ENCODE assay signal across 12 cellular contexts in the genomic region with DNA sequence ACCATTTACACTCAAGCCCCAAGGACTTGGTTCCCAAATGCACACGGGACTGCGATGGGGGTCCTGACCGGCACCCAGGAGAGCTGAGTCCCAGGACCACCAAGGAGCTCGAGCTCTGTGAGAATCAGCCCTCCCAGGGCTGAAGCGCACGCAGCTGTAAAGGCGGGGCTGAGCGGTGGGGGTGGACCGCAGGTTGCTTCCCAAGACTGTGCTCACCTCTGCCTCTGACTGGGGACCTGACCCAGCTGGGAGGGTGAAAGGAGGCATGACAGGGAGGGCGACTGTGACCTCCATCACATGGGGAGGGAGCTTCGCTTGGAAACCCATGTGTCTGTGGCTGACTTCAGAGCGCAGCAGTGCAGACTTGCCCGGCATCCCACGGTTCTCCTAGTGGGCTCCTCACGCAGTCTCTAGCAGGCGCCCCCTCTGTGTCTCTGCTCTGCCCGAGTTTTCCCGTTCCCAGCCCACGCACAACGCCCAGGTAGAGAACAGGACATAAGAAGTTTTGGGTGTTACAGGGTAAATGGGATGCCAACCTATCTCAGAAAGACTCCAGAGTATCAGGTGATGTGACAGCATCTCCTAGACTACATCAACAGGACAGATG. TPM values are rescaled to one million over a fixed set of nuclear protein-coding genes. Genes with fewer than 3 reads are reported as not detected.
A peak's percentile ranks its signal among the peaks of the same experiment; 100 is the strongest.
DNase-seq lines count a peak whose midpoint lies in the region; ATAC-seq, FAIRE-seq and TF ChIP-seq lines count a peak whose summit lies in the region.
"Had no signal": no experiment of that assay in that cellular context is flagged by ENCODE, and none has a peak within 500 bp of the region (broad histone marks: within the 10 kb centered on the region; RNA-seq: fewer than 3 reads in every experiment).

No MANE protein-coding gene starts in this region.

- H3K27ac Mint-ChIP-seq in T-helper 1 cell treated with Interleukin-12 subunit alpha and Interleukin-12 subunit beta and Interleukin-4 antibody, amounts not matched to agents 30 μg/mL and 1 μg/mL, for 36 hours, result peak overlapping the region; percentile 71

- H3K79me2 ChIP-seq in HepG2 (ENCODE audit: insufficient read depth, low read length), result no peaks in the 10 kb centered on the region
- H3K79me2 ChIP-seq in H1 (ENCODE audit: control insufficient read depth in 1 of 2, insufficient read depth in 2 of 2, low read length in 2 of 2), result no peaks in the 10 kb centered on the region

- H3K4me2 ChIP-seq in HepG2 (ENCODE audit: low read depth, low read length), result no peak overlapping the region
- no peak overlapping the region for H3K4me2 ChIP-seq in H1 (ENCODE audit: insufficient read depth in 1 of 2, low read depth in 2 of 2, low read length in 2 of 2)

- H2BK120ac ChIP-seq in H1 (replicated peaks; ENCODE audit: low read depth, low read length), result no peak overlapping the region

- no peak overlapping the region for H3K18ac ChIP-seq in H1 (ENCODE audit: extremely low read depth, low read length)

- H3K36me3 Mint-ChIP-seq in T-helper 1 cell treated with Interleukin-12 subunit alpha and Interleukin-12 subunit beta and Interleukin-4 antibody, amounts not matched to agents 30 μg/mL and 1 μg/mL, for 36 hours (ENCODE audit: low read depth), result peaks cover 52% of the 10 kb centered on the region

- no peaks in the 10 kb centered on the region for H4K20me1 ChIP-seq in HepG2 (ENCODE audit: insufficient read depth, low read length)
- H4K20me1 ChIP-seq in H1 (replicated peaks in 1 of 2; ENCODE audit: control insufficient read depth in 1 of 2, insufficient read depth in 2 of 2, low read length in 2 of 2), result peaks cover 5 to 14% of the 10 kb centered on the region in 2 experiments

- TF ChIP-seq CTCF in right lobe of liver (IDR thresholded peaks at IDR 0.05), result no peak
- TF ChIP-seq CTCF in HepG2 (CRISPR knock-in tag; IDR thresholded peaks at IDR 0.05), result no peak
- TF ChIP-seq CTCF in H1 (IDR thresholded peaks at IDR 0.05; ENCODE audit: control extremely low read depth in 1 of 3, insufficient read depth in 1 of 3, low read depth in 1 of 3, low read length in 3 of 3), result no peak
- TF ChIP-seq CTCF in thyroid gland (IDR thresholded peaks at IDR 0.05), result no peak

- no peak overlapping the region for H2BK12ac ChIP-seq in H1 (ENCODE audit: low read depth, low read length)

- intact Hi-C loops in right lobe of liver (cut with DNase I), result no loop called here
- intact Hi-C loops in HepG2 (cut with micrococcal nuclease; ENCODE audit: unreplicated experiment), result no loop called here
- intact Hi-C loops in thyroid gland (cut with DNase I), result no loop called here

- FAIRE-seq in HepG2 (lab: Jason Lieb, UNC), result no peak
- FAIRE-seq in H1 (lab: Jason Lieb, UNC), result no peak

- no peak overlapping the region for H3K9ac ChIP-seq in HepG2 (ENCODE audit: insufficient read depth, low read depth, low read length)
- no peak overlapping the region for H3K9ac ChIP-seq in H1 (replicated peaks in 1 of 4; ENCODE audit: extremely low read depth in 1 of 4, low read depth in 3 of 4, low read length in 3 of 4)

- no peak overlapping the region for H3K14ac ChIP-seq in H1 (ENCODE audit: insufficient read length)

- H3K9me3 Mint-ChIP-seq in T-helper 1 cell treated with Interleukin-12 subunit alpha and Interleukin-12 subunit beta and Interleukin-4 antibody, amounts not matched to agents 30 μg/mL and 1 μg/mL, for 36 hours, result no peaks in the 10 kb centered on the region

- DNase-seq in T-helper 1 cell (no peak), right lobe of liver (peak in 2 of 3 donors; percentile 14 to 47), HepG2 (ENCODE audit: low spot score) (no peak), H1 (ENCODE audit: low read depth in 1 of 2, low spot score in 2 of 2) (no peak), thyroid gland (no peak), LoVo (ENCODE audit: low spot score) (no peak), RKO (ENCODE audit: low spot score) (no peak)
- DNase-seq: NCI-H1105 treated with DMSO at 0.1 percent for 48 hours, NCI-H187, NCI-H774 had no signal

- H2BK5ac ChIP-seq in H1 (ENCODE audit: low read depth, low read length), result no peak overlapping the region

- H3K9me3 ChIP-seq in right lobe of liver, result no peaks in the 10 kb centered on the region
- no peaks in the 10 kb centered on the region for H3K9me3 ChIP-seq in HepG2 (ENCODE audit: low read length)
- H3K9me3 ChIP-seq in H1 (ENCODE audit: insufficient read depth in 2 of 2, low read depth in 1 of 2, low read length in 1 of 2), result no peaks in the 10 kb centered on the region
- H3K9me3 ChIP-seq in thyroid gland, result no peaks in the 10 kb centered on the region

- no peak overlapping the region for H2AK5ac ChIP-seq in H1 (ENCODE audit: low read depth, low read length)

- H4K5ac ChIP-seq in H1 (ENCODE audit: insufficient read length, low read depth, low read length), result no peak overlapping the region

- no peak overlapping the region for H2BK15ac ChIP-seq in H1 (ENCODE audit: low read length)

- in situ Hi-C loops in HepG2 (cut with HindIII; ENCODE audit: extremely low pct_ligation_motif_present, low pct_unique_long_range_greater_than_20kb), result no loop called here

- no peaks in the 10 kb centered on the region for H3K27me3 ChIP-seq in right lobe of liver
- H3K27me3 ChIP-seq in HepG2 (ENCODE audit: control insufficient read depth in 1 of 2, insufficient read depth in 2 of 2, low read length in 2 of 2), result no peaks in the 10 kb centered on the region; a peak in 1 of 5 replicates
- H3K27me3 ChIP-seq in H1 (replicated peaks in 1 of 4; ENCODE audit: control insufficient read depth in 3 of 4, extremely low read depth in 1 of 4, insufficient read depth in 3 of 4, low read length in 3 of 4), result no peaks in the 10 kb centered on the region
- no peaks in the 10 kb centered on the region for H3K27me3 ChIP-seq in thyroid gland

- H2AFZ ChIP-seq in HepG2 (ENCODE audit: low read length) (no peak overlapping the region), H1 (ENCODE audit: low read length) (no peak overlapping the region)

- no TSS peak for BruUV-seq in HepG2 (replicated peaks; lab: Mats Ljungman, UMichigan)

- H3K23me2 ChIP-seq in H1 (ENCODE audit: low read depth, low read length), result no peaks in the 10 kb centered on the region

- H3K27me3 Mint-ChIP-seq in T-helper 1 cell treated with Interleukin-12 subunit alpha and Interleukin-12 subunit beta and Interleukin-4 antibody, amounts not matched to agents 30 μg/mL and 1 μg/mL, for 36 hours (ENCODE audit: low read depth), result no peaks in the 10 kb centered on the region

- H3K56ac ChIP-seq in H1 (replicated peaks; ENCODE audit: insufficient read length, low read depth, low read length), result no peak overlapping the region

- H3K23ac ChIP-seq in H1 (ENCODE audit: insufficient read length), result no peak overlapping the region

- H3K4me1 ChIP-seq in right lobe of liver (no peaks in the 10 kb centered on the region), HepG2 (ENCODE audit: insufficient read depth, low read length) (no peaks in the 10 kb centered on the region), H1 (replicated peaks in 1 of 4; ENCODE audit: control insufficient read depth in 3 of 4, insufficient read depth in 4 of 4, low read length in 3 of 4) (no peaks in the 10 kb centered on the region), thyroid gland (peaks cover 21 to 43% of the 10 kb centered on the region in 2 donors)

- no peak for TF ChIP-seq RAD21 in HepG2 (CRISPR knock-in tag; IDR thresholded peaks at IDR 0.05)
- no peak for TF ChIP-seq RAD21 in H1 (IDR thresholded peaks at IDR 0.05 in 1 of 2, conservative IDR thresholded peaks at IDR 0.05 in 1 of 2; ENCODE audit: low read depth in 2 of 2, low read length in 2 of 2)

- no peak overlapping the region for H3K4me3 Mint-ChIP-seq in T-helper 1 cell treated with Interleukin-12 subunit alpha and Interleukin-12 subunit beta and Interleukin-4 antibody, amounts not matched to agents 30 μg/mL and 1 μg/mL, for 36 hours

- CTCF ChIA-PET in HepG2 (lab: Yijun Ruan, JAX; ENCODE audit: low intra/inter-chr PET ratio, low total read pairs) (no interaction called here), H1 (lab: Charles Lee; ENCODE audit: partially characterized antibody) (interaction anchor here (0.8 to 4.4 kb wide), 5 partner anchors 8 to 32 kb away, joined by 3 to 14 read pairs (median 12); no protein-coding TSS in a partner anchor)

- ATAC-seq in right lobe of liver (no peak), HepG2 (no peak)

- peaks cover 4 to 45% (median 23%) of the 10 kb centered on the region in 4 donors for H3K36me3 ChIP-seq in right lobe of liver
- peaks cover 22 to 66% of the 10 kb centered on the region in 2 experiments; a peak in 4 of 5 replicates for H3K36me3 ChIP-seq in HepG2 (replicated peaks in 1 of 2; ENCODE audit: control insufficient read depth in 1 of 2, insufficient read depth in 2 of 2, low read length in 2 of 2)
- H3K36me3 ChIP-seq in H1 (ENCODE audit: control insufficient read depth in 2 of 4, insufficient read depth in 4 of 4, low read length in 3 of 4), result peaks cover 16 to 69% (median 48%) of the 10 kb centered on the region in 4 experiments
- H3K36me3 ChIP-seq in thyroid gland, result peaks cover 29 to 33% of the 10 kb centered on the region in 2 donors

- H3K4ac ChIP-seq in H1 (replicated peaks; ENCODE audit: insufficient read length, low read depth, low read length), result no peak overlapping the region

- TF ChIP-seq POLR2A in right lobe of liver (IDR thresholded peaks at IDR 0.05) (no peak), HepG2 (IDR thresholded peaks at IDR 0.05; ENCODE audit: insufficient read depth in 1 of 2, low read depth in 2 of 2, low read length in 2 of 2) (no peak), H1 (IDR thresholded peaks at IDR 0.05; ENCODE audit: control extremely low read depth in 1 of 2, low read depth in 2 of 2, low read length in 2 of 2) (no peak), thyroid gland (IDR thresholded peaks at IDR 0.05) (no peak)

- no peak overlapping the region for H4K91ac ChIP-seq in H1 (replicated peaks; ENCODE audit: insufficient read length, low read length)

- H2BK20ac ChIP-seq in H1 (ENCODE audit: low read length), result no peak overlapping the region

- H4K8ac ChIP-seq in H1 (ENCODE audit: extremely low read depth, insufficient read depth, low read length), result peak overlapping the region; percentile 66; the same call in 1 of the 2 replicates

- WGBS in right lobe of liver (ENCODE audit: insufficient coverage, low coverage, low lambda C conversion rate, missing lambda C conversion rate), result 87% methylated on average over 11 of the region's 20 CpGs
- 95% methylated on average over 19 of the region's 20 CpGs for WGBS in HepG2 (ENCODE audit: low lambda C conversion rate)
- WGBS in H1 (ENCODE audit: extremely low coverage in 1 of 2, insufficient coverage in 1 of 2, insufficient read length in 1 of 2, insufficient replicate concordance in 2 of 2, low coverage in 1 of 2, low lambda C conversion rate in 2 of 2, missing lambda C conversion rate in 1 of 2), 2 experiments, result 93% methylated on average over 20 of the region's 20 CpGs; no CpG with 5 or more reads in 1 of the 2 experiments
- WGBS in thyroid gland, 2 donors, result 87% methylated on average over 19 to 20 of the region's 20 CpGs

- TF ChIP-seq EP300 in HepG2 (IDR thresholded peaks at IDR 0.05; ENCODE audit: low read depth in 2 of 2, low read length in 2 of 2), result no peak
- no peak for TF ChIP-seq EP300 in HepG2 (CRISPR knock-in tag; IDR thresholded peaks at IDR 0.05; ENCODE audit: borderline replicate concordance)
- no peak for TF ChIP-seq EP300 in H1 (IDR thresholded peaks at IDR 0.05; ENCODE audit: borderline replicate concordance in 1 of 2, low read depth in 2 of 2, low read length in 2 of 2)

- peaks cover 19% of the 10 kb centered on the region for H3K4me1 Mint-ChIP-seq in T-helper 1 cell treated with Interleukin-12 subunit alpha and Interleukin-12 subunit beta and Interleukin-4 antibody, amounts not matched to agents 30 μg/mL and 1 μg/mL, for 36 hours (ENCODE audit: low read depth)

- no peak overlapping the region for H3K4me3 ChIP-seq in right lobe of liver
- H3K4me3 ChIP-seq in HepG2 (replicated peaks in 1 of 3; ENCODE audit: insufficient read depth in 1 of 3, low read depth in 2 of 3, low read length in 3 of 3), result no peak overlapping the region
- no peak overlapping the region for H3K4me3 ChIP-seq in H1 (ENCODE audit: extremely low read depth in 1 of 4, insufficient read depth in 2 of 4, low read depth in 3 of 4, low read length in 4 of 4)
- H3K4me3 ChIP-seq in thyroid gland (replicated peaks in 1 of 3), result no peak overlapping the region

- H3K79me1 ChIP-seq in H1 (ENCODE audit: low read depth, low read length), result no peaks in the 10 kb centered on the region

- POLR2A ChIA-PET in HepG2 (lab: Yijun Ruan, JAX), result no interaction called here
- POLR2A ChIA-PET in H1 (lab: Charles Lee; ENCODE audit: partially characterized antibody), result interaction anchor here (0.9 to 2.7 kb wide), 6 partner anchors 9 to 32 kb away, joined by 3 to 11 read pairs (median 4); no protein-coding TSS in a partner anchor

- H3K27ac ChIP-seq in right lobe of liver (no peak overlapping the region), HepG2 (ENCODE audit: extremely low read length, insufficient read depth, low read length) (no peak overlapping the region), H1 (ENCODE audit: low read depth, low read length) (no peak overlapping the region), thyroid gland (peak overlapping the region; percentile 74 to 94 (median 83))
- H3K27ac ChIP-seq: 22Rv1 had no signal

RNA-seq across cellular contexts. Expression of a gene that starts 15.4 kb away (rescaled TPM):
- 10 to 100 TPM; 37.6 to 76.0 (median 56.9) TPM for total RNA-seq in right lobe of liver
- total RNA-seq in HepG2 (2016; rRNA removed; fragmentation: Illumina TruSeq; extraction: Trizol), result 186 and 213 TPM in 2 replicates
- total RNA-seq in HepG2 (2016; cell fraction: cytosol; rRNA removed; fragmentation: Illumina TruSeq; extraction: Trizol; ENCODE audit: low read depth), result 229 and 281 TPM in 2 replicates
- 181 and 200 TPM in 2 replicates for total RNA-seq in HepG2 (2016; cell fraction: insoluble cytoplasmic fraction; rRNA removed; fragmentation: Illumina TruSeq; extraction: Trizol)
- 147 and 170 TPM in 2 replicates for total RNA-seq in HepG2 (2016; cell fraction: membrane; rRNA removed; fragmentation: Illumina TruSeq; extraction: Trizol)
- total RNA-seq in HepG2 (2016; cell fraction: nucleus; rRNA removed; fragmentation: Illumina TruSeq; extraction: Trizol), result 186 and 203 TPM in 2 replicates
- polyA plus RNA-seq in HepG2 (2011; rRNA removed), result 64.0 and 71.5 TPM in 2 replicates
- 60.2 and 65.1 TPM in 2 replicates for polyA plus RNA-seq in HepG2 (2011; cell fraction: cytosol; rRNA removed)
- 112 TPM in 2 replicates for polyA plus RNA-seq in HepG2 (2011; cell fraction: nucleus; rRNA removed)
- polyA plus RNA-seq in HepG2 (2012), result 74.7 and 106 TPM in 2 replicates
- polyA plus RNA-seq in HepG2 (2016; cell fraction: cytosol; fragmentation: Illumina TruSeq; extraction: Trizol; ENCODE audit: low read depth), result 32.0 and 34.1 TPM in 2 replicates
- 187 and 197 TPM in 2 replicates for polyA plus RNA-seq in HepG2 (2016; cell fraction: insoluble cytoplasmic fraction; fragmentation: Illumina TruSeq; extraction: Trizol; ENCODE audit: low read depth)
- polyA plus RNA-seq in HepG2 (2016; cell fraction: membrane; fragmentation: Illumina TruSeq; extraction: Trizol; ENCODE audit: low read depth), result 60.2 and 61.8 TPM in 2 replicates
- 171 and 202 TPM in 2 replicates for polyA plus RNA-seq in HepG2 (2016; cell fraction: nucleus; fragmentation: Illumina TruSeq; extraction: Trizol; ENCODE audit: insufficient read depth, low read depth)
- polyA minus RNA-seq in HepG2 (2011; rRNA and poly(A)+ RNA removed; ENCODE audit: low replicate concordance), result 61.7 and 117 TPM in 2 replicates
- 46.9 and 61.0 TPM in 2 replicates for polyA minus RNA-seq in HepG2 (2011; cell fraction: cytosol; rRNA and poly(A)+ RNA removed)
- polyA minus RNA-seq in HepG2 (2011; cell fraction: nucleus; rRNA and poly(A)+ RNA removed), result 150 and 156 TPM in 2 replicates
- 190 and 194 TPM in 2 replicates for total RNA-seq in H1 (2021; fragmentation: NEBNext Ultra II Directional; extraction: Animal tissue kit (Norgen Biotek cat#: 25700))
- 75.8 and 81.4 TPM in 2 replicates for polyA plus RNA-seq in H1 (2011; rRNA removed)
- polyA plus RNA-seq in H1 (2011; cell fraction: cytosol; rRNA removed), result 105 TPM
- 118 TPM for polyA plus RNA-seq in H1 (2011; cell fraction: nucleus; rRNA removed)
- 128 to 175 TPM (median 137 TPM) in 4 replicates for polyA plus RNA-seq in H1 (2012, experiment 1 of 2)
- 37.8 TPM for polyA plus RNA-seq in H1 (2012, experiment 2 of 2)
- 102 TPM for polyA plus RNA-seq in H1 (2013, experiment 1 of 2)
- 96.1 TPM for polyA plus RNA-seq in H1 (2013, experiment 2 of 2)
- polyA minus RNA-seq in H1 (2011; rRNA and poly(A)+ RNA removed), result 80.9 and 95.4 TPM in 2 replicates
- 46.7 TPM for polyA minus RNA-seq in H1 (2011; cell fraction: cytosol; rRNA and poly(A)+ RNA removed)
- 103 TPM for polyA minus RNA-seq in H1 (2011; cell fraction: nucleus; rRNA and poly(A)+ RNA removed)
- 100 to 1,000 TPM; 104 to 117 (median 108) TPM for total RNA-seq in thyroid gland

RNA-seq across cellular contexts. Expression of a gene that starts 49.7 kb away (rescaled TPM):
- total RNA-seq in right lobe of liver (10 to 100 TPM; 17.3 to 44.7 (median 22.7) TPM), HepG2 (2016; rRNA removed; fragmentation: Illumina TruSeq; extraction: Trizol) (32.1 and 33.8 TPM in 2 replicates), thyroid gland (10 to 100 TPM; 36.7 to 56.2 (median 50.1) TPM)
- total RNA-seq in HepG2 (2016; cell fraction: cytosol; rRNA removed; fragmentation: Illumina TruSeq; extraction: Trizol; ENCODE audit: low read depth), result 6.6 and 6.8 TPM in 2 replicates
- total RNA-seq in HepG2 (2016; cell fraction: insoluble cytoplasmic fraction; rRNA removed; fragmentation: Illumina TruSeq; extraction: Trizol), result 31.0 and 33.3 TPM in 2 replicates
- total RNA-seq in HepG2 (2016; cell fraction: membrane; rRNA removed; fragmentation: Illumina TruSeq; extraction: Trizol), result 11.2 and 30.8 TPM in 2 replicates
- 32.2 and 55.6 TPM in 2 replicates for total RNA-seq in HepG2 (2016; cell fraction: nucleus; rRNA removed; fragmentation: Illumina TruSeq; extraction: Trizol)
- polyA plus RNA-seq in HepG2 (2011; rRNA removed) (47.0 and 51.1 TPM in 2 replicates), H1 (2011; rRNA removed) (44.1 and 52.2 TPM in 2 replicates)
- 24.8 and 30.7 TPM in 2 replicates for polyA plus RNA-seq in HepG2 (2011; cell fraction: cytosol; rRNA removed)
- polyA plus RNA-seq in HepG2 (2011; cell fraction: nucleus; rRNA removed), result 122 and 123 TPM in 2 replicates
- 27.1 and 55.0 TPM in 2 replicates for polyA plus RNA-seq in HepG2 (2012)
- polyA plus RNA-seq in HepG2 (2016; cell fraction: cytosol; fragmentation: Illumina TruSeq; extraction: Trizol; ENCODE audit: low read depth), result 5.3 and 6.3 TPM in 2 replicates
- polyA plus RNA-seq in HepG2 (2016; cell fraction: insoluble cytoplasmic fraction; fragmentation: Illumina TruSeq; extraction: Trizol; ENCODE audit: low read depth), result 28.8 and 29.1 TPM in 2 replicates
- 8.7 and 27.3 TPM in 2 replicates for polyA plus RNA-seq in HepG2 (2016; cell fraction: membrane; fragmentation: Illumina TruSeq; extraction: Trizol; ENCODE audit: low read depth)
- polyA plus RNA-seq in HepG2 (2016; cell fraction: nucleus; fragmentation: Illumina TruSeq; extraction: Trizol; ENCODE audit: insufficient read depth, low read depth), result 59.1 and 103 TPM in 2 replicates
- polyA minus RNA-seq in HepG2 (2011; rRNA and poly(A)+ RNA removed; ENCODE audit: low replicate concordance), result 27.7 and 54.6 TPM in 2 replicates
- polyA minus RNA-seq in HepG2 (2011; cell fraction: cytosol; rRNA and poly(A)+ RNA removed), result 18.4 and 22.4 TPM in 2 replicates
- 55.0 and 56.3 TPM in 2 replicates for polyA minus RNA-seq in HepG2 (2011; cell fraction: nucleus; rRNA and poly(A)+ RNA removed)
- 89.4 and 100 TPM in 2 replicates for total RNA-seq in H1 (2021; fragmentation: NEBNext Ultra II Directional; extraction: Animal tissue kit (Norgen Biotek cat#: 25700))
- 80.1 TPM for polyA plus RNA-seq in H1 (2011; cell fraction: cytosol; rRNA removed)
- polyA plus RNA-seq in H1 (2011; cell fraction: nucleus; rRNA removed), result 153 TPM
- 66.9 to 85.6 TPM (median 81.2 TPM) in 4 replicates for polyA plus RNA-seq in H1 (2012, experiment 1 of 2)
- 40.9 TPM for polyA plus RNA-seq in H1 (2012, experiment 2 of 2)
- 50.9 TPM for polyA plus RNA-seq in H1 (2013, experiment 1 of 2)
- 47.6 TPM for polyA plus RNA-seq in H1 (2013, experiment 2 of 2)
- polyA minus RNA-seq in H1 (2011; rRNA and poly(A)+ RNA removed), result 61.8 and 68.1 TPM in 2 replicates
- polyA minus RNA-seq in H1 (2011; cell fraction: cytosol; rRNA and poly(A)+ RNA removed), result 33.2 TPM
- 83.4 TPM for polyA minus RNA-seq in H1 (2011; cell fraction: nucleus; rRNA and poly(A)+ RNA removed)

Comparison
In these comparisons a context has a peak if more than half of its experiments do, and no peak if none do; other contexts are left out.
1. DNase-seq: peak in right lobe of liver (2 of 3); none in T-helper 1 cell (0 of 5), HepG2 (single experiment), H1 (0 of 2), thyroid gland (0 of 2), LoVo (single experiment) and RKO (single experiment).
2. H3K27ac ChIP-seq: peak in thyroid gland (3 of 3); none in right lobe of liver (0 of 3), HepG2 (single experiment) and H1 (single experiment).